23 cellular contexts compared by ENCODE assay signal in genomic region chrX:37809970-37810369, GRCh38. TPM values are rescaled to one million over a fixed set of nuclear protein-coding genes. Genes with fewer than 3 reads are reported as not detected.
"Had no signal": no experiment of that assay in that cellular context is flagged by ENCODE, and none has a peak within 500 bp of the region (broad histone marks: within the 10 kb centered on the region; RNA-seq: fewer than 3 reads in every experiment).

No MANE protein-coding gene starts in this region.

- FAIRE-seq: bronchial epithelial cell had no signal

- H3K9me3 ChIP-seq: left lung, ovary, prostate gland, thyroid gland, upper lobe of right lung had no signal

- DNase-seq: activated CD4-positive, alpha-beta T cell treated with anti-CD3 and anti-CD28 coated beads for 4 hours; activated CD4-positive, alpha-beta T cell treated with anti-CD3 and anti-CD28 coated beads, Interleukin-2, amount 50 U/mL, for 48 hours; activated CD4-positive, CD25-positive, alpha-beta regulatory T cell; activated CD8-positive, alpha-beta memory T cell treated with anti-CD3 and anti-CD28 coated beads, Interleukin-2, amount 50 U/mL, for 48 hours; activated naive CD4-positive, alpha-beta T cell treated with anti-CD3 and anti-CD28 coated beads for 36 hours; activated naive CD8-positive, alpha-beta T cell treated with anti-CD3 and anti-CD28 coated beads, Interleukin-2, amount 10 ng/mL, durations not matched to agents 7 days and 5 days; activated T-cell treated with anti-CD3 and anti-CD28 coated beads, Interleukin-2, amount 50 U/mL, for 4 hours; amniotic stem cell; cerebellar nuclear complex; endodermal cell; left lung; ovary; stimulated activated CD4-positive, alpha-beta T cell treated with anti-CD3 and anti-CD28 coated beads, Interleukin-4, amount 100 ng/mL, for 24 hours; substantia nigra; T-helper 17 cell; thyroid gland; upper lobe of right lung had no signal

- H3K36me3 ChIP-seq: ovary, prostate gland, thyroid gland, upper lobe of right lung had no signal

- ATAC-seq: activated T-cell treated with anti-CD3 and anti-CD28 coated beads, Interleukin-2, amount 50 U/mL, for 4 hours; left lung; natural killer cell treated with Interleukin-12 subunit alpha and Interleukin-12 subunit beta and Interleukin-15 and Interleukin-18, amount 100 ng/mL, for 72 hours; T-helper 17 cell; upper lobe of right lung had no signal

- H3K27me3 ChIP-seq: left lung, ovary, thyroid gland, upper lobe of right lung had no signal

- H3K27ac ChIP-seq: coronary artery, ovary, prostate gland, thyroid gland, upper lobe of right lung had no signal

- H3K4me3 ChIP-seq: coronary artery, left lung, ovary, prostate gland, thyroid gland, upper lobe of right lung had no signal

- H3K4me1 ChIP-seq: prostate gland, thyroid gland, upper lobe of right lung had no signal

RNA-seq across cellular contexts. Expression of gene CYBB, which starts 30.1 kb away (rescaled TPM):
- total RNA-seq: activated CD8-positive, alpha-beta memory T cell treated with anti-CD3 and anti-CD28 coated beads for 36 hours; bronchial epithelial cell; endodermal cell; lung microvascular endothelial cell had no signal
